21 cellular contexts compared by ENCODE assay signal in the genomic region with DNA sequence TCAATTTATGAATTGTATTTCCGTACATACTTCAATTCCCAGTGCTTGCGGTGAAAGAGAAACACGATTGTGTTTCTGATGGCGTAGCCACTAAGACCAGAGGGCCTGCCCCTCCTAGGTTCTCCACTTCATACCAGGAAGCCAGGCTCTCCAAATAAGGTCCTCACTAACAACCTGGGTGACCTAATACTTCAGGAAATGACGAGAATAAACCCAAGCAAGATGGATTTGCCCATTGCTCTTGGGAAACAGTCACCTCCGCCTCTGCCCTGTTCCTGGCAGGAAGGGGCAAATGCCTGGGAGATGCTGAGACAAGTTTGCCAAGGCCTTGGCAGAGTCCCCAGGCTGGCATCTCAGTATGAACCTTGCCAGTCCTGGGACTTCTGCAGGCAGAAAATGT. TPM values are rescaled to one million over a fixed set of nuclear protein-coding genes. Genes with fewer than 3 reads are reported as not detected.
A peak's percentile ranks its signal among the peaks of the same experiment; 100 is the strongest.
DNase-seq lines count a peak whose midpoint lies in the region; ATAC-seq and TF ChIP-seq lines count a peak whose summit lies in the region.
"Had no signal": no experiment of that assay in that cellular context is flagged by ENCODE, and none has a peak within 500 bp of the region (broad histone marks: within the 10 kb centered on the region; RNA-seq: fewer than 3 reads in every experiment).

No MANE protein-coding gene starts in this region.

- no peaks in the 10 kb centered on the region for H3K36me3 ChIP-seq in RWPE2 (ENCODE audit: low read depth)
- H3K36me3 ChIP-seq: uterus had no signal

- no peak for TF ChIP-seq CTCF in RWPE2 (IDR thresholded peaks at IDR 0.05; ENCODE audit: poor library complexity, severe bottlenecking)
- no peak for TF ChIP-seq CTCF in foreskin keratinocyte (conservative IDR thresholded peaks at IDR 0.05)

- H3K27ac ChIP-seq in RWPE2 (ENCODE audit: poor library complexity, severe bottlenecking) = peak overlapping the region; percentile 10
- no peak overlapping the region for H3K27ac ChIP-seq in foreskin keratinocyte
- H3K27ac ChIP-seq: C4-2B, uterus had no signal

- H3K4me3 ChIP-seq in RWPE2 (ENCODE audit: severe bottlenecking) = no peak overlapping the region
- H3K4me3 ChIP-seq: smooth muscle cell, uterus had no signal

- DNase-seq in NCI-H2196 (lab: John Stamatoyannopoulos, UW; ENCODE audit: unreplicated experiment) (peak; percentile 19), NCI-H2196 treated with DMSO at 0.1 percent for 48 hours (lab: John Stamatoyannopoulos, UW; ENCODE audit: unreplicated experiment) (no peak), RWPE2 (ENCODE audit: low spot score) (no peak), foreskin keratinocyte (peak; percentile 21 to 46), stromal cell of bone marrow (ENCODE audit: low read depth) (peak; percentile 47), ecto neural progenitor cell (ENCODE audit: low spot score) (no peak), 8988T (no peak)
- DNase-seq: activated CD4-positive, alpha-beta T cell treated with anti-CD3 and anti-CD28 coated beads, Interleukin-2, amount 10 ng/mL, durations not matched to agents 7 days and 5 days; activated effector memory CD4-positive, alpha-beta T cell treated with Interleukin-2 at 50 U/mL for 16 hours; activated naive CD8-positive, alpha-beta T cell treated with anti-CD3 and anti-CD28 coated beads, Interleukin-2, amount 50 U/mL, for 24 hours; hippocampal formation; islet precursor cell; NCI-H446 treated with DMSO at 0.1 percent for 48 hours; nephron progenitor cell; SHP77; stimulated activated CD4-positive, alpha-beta T cell treated with anti-CD3 and anti-CD28 coated beads, Interleukin-4, amount 100 ng/mL, for 4 hours; uterus had no signal

- ATAC-seq in RWPE2 (ENCODE audit: low read depth) (peak; percentile 62), foreskin keratinocyte (no peak), GM19395 (IDR thresholded peaks at IDR 0.05; ENCODE audit: unreplicated experiment) (no peak)
- ATAC-seq: activated naive CD8-positive, alpha-beta T cell treated with anti-CD3 and anti-CD28 coated beads, Interleukin-2, amount 50 U/mL, for 24 hours; HCT116 had no signal

- no peaks in the 10 kb centered on the region for H3K9me3 ChIP-seq in RWPE2 (ENCODE audit: severe bottlenecking)
- H3K9me3 ChIP-seq: uterus had no signal

- H3K4me1 ChIP-seq in RWPE2 (ENCODE audit: insufficient read depth, poor library complexity, severe bottlenecking) = peaks cover 9% of the 10 kb centered on the region
- H3K4me1 ChIP-seq in foreskin keratinocyte = no peaks in the 10 kb centered on the region
- H3K4me1 ChIP-seq: uterus had no signal

- no peaks in the 10 kb centered on the region for H3K27me3 ChIP-seq in RWPE2 (ENCODE audit: insufficient read depth, poor library complexity, severe bottlenecking)
- H3K27me3 ChIP-seq in foreskin keratinocyte = peaks cover 9% of the 10 kb centered on the region
- H3K27me3 ChIP-seq: uterus had no signal

RNA-seq across cellular contexts. Expression of gene TTC32, which starts 41.8 kb away (rescaled TPM):
- total RNA-seq in foreskin keratinocyte = 4.2 and 5.2 TPM in 2 replicates
- 2.8 and 5.2 TPM in 2 replicates for polyA plus RNA-seq in foreskin keratinocyte

Comparison
In these comparisons a context has a peak if more than half of its experiments do, and no peak if none do; other contexts are left out.
1. DNase-seq: peak in NCI-H2196 (single experiment), foreskin keratinocyte (2 of 2) and stromal cell of bone marrow (single experiment); none in NCI-H2196 treated with DMSO at 0.1 percent for 48 hours (single experiment), RWPE2 (single experiment), ecto neural progenitor cell (single experiment) and 8988T (single experiment).